12 cellular contexts compared by ENCODE assay signal in genomic region chr13:29922281-29922821, GRCh38.
DNase-seq lines count a peak whose midpoint lies in the region; ATAC-seq, FAIRE-seq and TF ChIP-seq lines count a peak whose summit lies in the region.
"Had no signal": no experiment of that assay in that cellular context is flagged by ENCODE, and none has a peak within 500 bp of the region (broad histone marks: within the 10 kb centered on the region; RNA-seq: fewer than 3 reads in every experiment).

No MANE protein-coding gene starts in this region.

- no peak overlapping the region for H3K9ac ChIP-seq in fibroblast of lung (ENCODE audit: insufficient read depth, low read length)

- ATAC-seq in HG02938 (IDR thresholded peaks at IDR 0.05; ENCODE audit: unreplicated experiment): no peak
- ATAC-seq in GM18502 (IDR thresholded peaks at IDR 0.05; ENCODE audit: poor library complexity, unreplicated experiment): no peak

- no peak for TF ChIP-seq POLR2A in prostate gland (IDR thresholded peaks at IDR 0.05)

- peak; percentile 71 for DNase-seq in COLO829 (ENCODE audit: low spot score)
- peak; percentile 40 for DNase-seq in RWPE1 (ENCODE audit: low spot score)
- DNase-seq in fibroblast of lung (ENCODE audit: low read depth in 2 of 2): peak; percentile 30 to 66
- DNase-seq in prostate gland (ENCODE audit: low spot score): no peak
- DNase-seq in urothelium cell line (ENCODE audit: low spot score): no peak
- DNase-seq in NCI-H526 treated with DMSO at 0.1 percent for 48 hours (lab: John Stamatoyannopoulos, UW): no peak
- DNase-seq: activated effector memory CD4-positive, alpha-beta T cell treated with Interleukin-2 at 50 U/mL for 16 hours; C1 segment of cervical spinal cord; dorsolateral prefrontal cortex; SIG-M5 had no signal

- H3K27ac ChIP-seq in RWPE1 (peak overlapping the region; percentile 96), fibroblast of lung (ENCODE audit: insufficient read depth, low read length) (no peak overlapping the region), prostate gland (peak overlapping the region; percentile 75 to 76)
- H3K27ac ChIP-seq: dorsolateral prefrontal cortex had no signal

- H3K4me3 ChIP-seq in fibroblast of lung (replicated peaks in 1 of 4; ENCODE audit: control extremely low read depth in 1 of 4, insufficient read depth in 1 of 4, low read depth in 3 of 4, low read length in 4 of 4): no peak overlapping the region
- no peak overlapping the region for H3K4me3 ChIP-seq in prostate gland
- H3K4me3 ChIP-seq: dorsolateral prefrontal cortex had no signal

- 86% methylated on average over 7 of the region's 7 CpGs for WGBS in prostate gland

- no peaks in the 10 kb centered on the region for H3K9me3 ChIP-seq in fibroblast of lung (ENCODE audit: control insufficient read depth, insufficient read depth, low read depth, low read length)
- no peaks in the 10 kb centered on the region for H3K9me3 ChIP-seq in prostate gland

- POLR2A ChIA-PET in RWPE1 (lab: Yijun Ruan, JAX; ENCODE audit: low non-redundant PET): interaction anchor here (0.6 kb wide), 1 partner anchor 14 kb away, joined by 3 read pairs; no protein-coding TSS in a partner anchor

- no peaks in the 10 kb centered on the region for H4K20me1 ChIP-seq in fibroblast of lung (ENCODE audit: control insufficient read depth, extremely low read depth, insufficient read depth, low read length)

- H3K4me1 ChIP-seq in fibroblast of lung (ENCODE audit: control insufficient read depth, extremely low read depth, insufficient read depth, low read length) (peaks cover 25% of the 10 kb centered on the region), prostate gland (replicated peaks) (peaks cover 12% of the 10 kb centered on the region)

- CTCF ChIA-PET in RWPE1 (lab: Yijun Ruan, JAX): no interaction called here

- H3K36me3 ChIP-seq in fibroblast of lung (ENCODE audit: control insufficient read depth, insufficient read depth, low read length) (no peaks in the 10 kb centered on the region), prostate gland (no peaks in the 10 kb centered on the region)

- no peak overlapping the region for H3K4me2 ChIP-seq in fibroblast of lung (ENCODE audit: extremely low read depth, insufficient read depth, low read length)

- H2AFZ ChIP-seq in fibroblast of lung (ENCODE audit: low read length): no peak overlapping the region

- intact Hi-C loops in prostate gland (cut with DNase I): loop anchor here (5.0 to 10.0 kb wide), 2 partner anchors 70 to 192 kb away; partner anchors contain the start of gene UBL3

- H3K27me3 ChIP-seq in fibroblast of lung (ENCODE audit: control insufficient read depth, insufficient read depth, low read length) (no peaks in the 10 kb centered on the region), prostate gland (replicated peaks; ENCODE audit: insufficient read depth) (no peaks in the 10 kb centered on the region)
- H3K27me3 ChIP-seq: dorsolateral prefrontal cortex had no signal

- TF ChIP-seq CTCF in RWPE1 (conservative IDR thresholded peaks at IDR 0.05; ENCODE audit: low read depth) (no peak), fibroblast of lung (conservative IDR thresholded peaks at IDR 0.05 in 1 of 2, IDR thresholded peaks at IDR 0.05 in 1 of 2; ENCODE audit: low read depth in 1 of 2, low read length in 2 of 2) (no peak), prostate gland (IDR thresholded peaks at IDR 0.05) (no peak)

- no peak for FAIRE-seq in urothelium cell line (lab: Jason Lieb, UNC)

- no peaks in the 10 kb centered on the region for H3K79me2 ChIP-seq in fibroblast of lung (ENCODE audit: control insufficient read depth, insufficient read depth, low read length)

Comparison
In these comparisons a context has a peak if more than half of its experiments do, and no peak if none do; other contexts are left out.
1. DNase-seq: peak in COLO829 (single experiment), RWPE1 (single experiment) and fibroblast of lung (2 of 2); none in prostate gland (single experiment), urothelium cell line (single experiment) and NCI-H526 treated with DMSO at 0.1 percent for 48 hours (single experiment).